In the genomic region with DNA sequence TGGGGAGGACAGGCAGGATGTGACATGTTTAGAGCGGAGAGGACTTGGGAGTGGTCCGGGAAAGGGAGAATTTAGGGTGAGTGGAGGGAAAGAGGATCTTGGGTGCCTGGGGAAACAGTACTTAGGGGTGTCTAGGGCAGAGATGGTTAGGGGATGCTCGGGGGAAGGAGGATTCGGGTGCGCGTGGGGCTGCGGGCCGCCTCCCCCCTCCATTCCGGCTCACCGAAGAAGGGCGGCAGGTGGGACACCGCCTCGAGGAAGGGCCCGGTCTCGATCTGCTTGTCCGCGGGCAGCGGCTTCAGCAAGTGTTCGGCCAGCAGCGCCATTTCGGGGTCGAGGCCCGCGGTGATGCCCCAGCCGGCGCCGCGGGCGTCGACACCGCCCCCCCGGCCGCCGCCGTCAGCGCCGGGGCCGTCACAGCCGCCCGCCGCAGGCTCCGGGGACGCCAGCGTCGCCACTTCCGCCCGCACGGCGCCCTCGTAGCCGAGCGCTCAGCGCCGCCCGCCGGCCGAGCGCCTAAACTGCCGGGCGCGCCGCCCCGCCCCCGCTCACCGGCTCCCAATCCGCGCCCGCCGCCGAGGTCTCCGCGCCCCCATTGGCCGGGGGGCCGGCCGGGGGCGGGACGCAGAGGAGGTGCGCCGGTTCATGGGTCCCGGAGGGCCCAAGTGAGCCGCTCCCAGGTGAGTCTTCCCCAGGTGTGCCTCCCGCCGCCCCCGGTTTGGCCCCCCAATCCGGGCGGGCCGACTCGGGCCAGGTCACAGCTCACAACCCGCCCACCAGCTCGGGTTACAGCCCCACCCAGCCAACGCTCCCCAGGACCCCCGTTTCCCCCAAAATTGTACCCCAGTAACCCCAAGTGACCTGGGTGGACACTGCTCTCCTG, we compare ENCODE assay signal across 8 cellular contexts. TPM values are rescaled to one million over a fixed set of nuclear protein-coding genes. Genes with fewer than 3 reads are reported as not detected.
DNase-seq lines count a peak whose midpoint lies in the region; ATAC-seq and TF ChIP-seq lines count a peak whose summit lies in the region.

A gene with protein sequence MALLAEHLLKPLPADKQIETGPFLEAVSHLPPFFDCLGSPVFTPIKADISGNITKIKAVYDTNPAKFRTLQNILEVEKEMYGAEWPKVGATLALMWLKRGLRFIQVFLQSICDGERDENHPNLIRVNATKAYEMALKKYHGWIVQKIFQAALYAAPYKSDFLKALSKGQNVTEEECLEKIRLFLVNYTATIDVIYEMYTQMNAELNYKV (minus strand): TSS at position 493 of the 883 bp plus-strand sequence. CDS start 167 bp downstream, at position 326.

- peak within 1 kb of the TSS; percentile 84 to 97 (median 94) for H3K4me3 Mint-ChIP-seq in naive thymus-derived CD4-positive, alpha-beta T cell
- H3K4me3 Mint-ChIP-seq in stimulated activated naive B cell treated with anti-CD40 and anti-IgM and Interleukin-4, amounts not matched to agents 10 μg/mL and 1 μg/mL and 100 μg/mL, for 72 hours, result peak within 1 kb of the TSS; percentile 96 to 98

- peaks cover 3 to 29% (median 15%) of the 10 kb centered on the region in 4 donors for H3K4me1 ChIP-seq in Peyer's patch
- H3K4me1 ChIP-seq in naive thymus-derived CD4-positive, alpha-beta T cell (ENCODE audit: control insufficient read depth in 2 of 2, insufficient read depth in 2 of 2, low read length in 2 of 2), result peaks cover 24 to 25% of the 10 kb centered on the region in 2 donors

- no peaks in the 10 kb centered on the region for H3K36me3 ChIP-seq in Peyer's patch
- peaks cover 0 to 4% (median 0%) of the 10 kb centered on the region in 3 experiments for H3K36me3 ChIP-seq in naive thymus-derived CD4-positive, alpha-beta T cell (ENCODE audit: control insufficient read depth in 2 of 3, insufficient read depth in 3 of 3, low read length in 3 of 3)

- H3K36me3 Mint-ChIP-seq in naive thymus-derived CD4-positive, alpha-beta T cell, result no peaks in the 10 kb centered on the region
- no peaks in the 10 kb centered on the region for H3K36me3 Mint-ChIP-seq in stimulated activated naive B cell treated with anti-CD40 and anti-IgM and Interleukin-4, amounts not matched to agents 10 μg/mL and 1 μg/mL and 100 μg/mL, for 72 hours

- intact Hi-C loops in naive thymus-derived CD4-positive, alpha-beta T cell (cut with micrococcal nuclease), result loop anchor here (1.0 to 10.0 kb wide), 18 partner anchors 20 to 1245 kb away; a partner anchor contains a TSS

- peak; percentile 67 for DNase-seq in DMS153 treated with DMSO at 0.1 percent for 48 hours (lab: John Stamatoyannopoulos, UW; ENCODE audit: unreplicated experiment)
- DNase-seq in Peyer's patch, result peak; percentile 84 to 93 (median 93)
- peak; percentile 91 for DNase-seq in activated T-helper 1 cell treated with Interleukin-2 at 50 U/mL for 16 hours (ENCODE audit: low read depth)
- peak; percentile 71 for DNase-seq in fibroblast of gingiva (ENCODE audit: low read depth)
- DNase-seq in naive thymus-derived CD4-positive, alpha-beta T cell, result peak; percentile 82 to 96 (median 94)
- peak; percentile 89 for DNase-seq in stimulated activated naive B cell treated with anti-CD40 and anti-IgM and Interleukin-4, amounts not matched to agents 10 μg/mL and 1 μg/mL and 100 μg/mL, for 72 hours

- H3K9me3 ChIP-seq in Peyer's patch, result no peaks in the 10 kb centered on the region
- no peaks in the 10 kb centered on the region for H3K9me3 ChIP-seq in naive thymus-derived CD4-positive, alpha-beta T cell (ENCODE audit: control insufficient read depth in 2 of 3, low read length in 3 of 3)

- CTCF ChIA-PET in naive thymus-derived CD4-positive, alpha-beta T cell (lab: Charles Lee), result interaction anchor here (1.0 to 1.5 kb wide), 3 partner anchors 26 to 75 kb away, joined by 3 to 9 read pairs (median 5); no protein-coding TSS in a partner anchor

- H3K9me3 Mint-ChIP-seq in naive thymus-derived CD4-positive, alpha-beta T cell, result peaks cover 0 to 2% (median 0%) of the 10 kb centered on the region in 11 donors
- no peaks in the 10 kb centered on the region for H3K9me3 Mint-ChIP-seq in stimulated activated naive B cell treated with anti-CD40 and anti-IgM and Interleukin-4, amounts not matched to agents 10 μg/mL and 1 μg/mL and 100 μg/mL, for 72 hours

- POLR2A ChIA-PET in naive thymus-derived CD4-positive, alpha-beta T cell (lab: Charles Lee), result interaction anchor here (0.6 to 1.2 kb wide), 4 partner anchors 12 to 75 kb away, joined by 3 to 5 read pairs (median 4); a partner anchor contains a TSS

- TF ChIP-seq RAD21 in Ishikawa (IDR thresholded peaks at IDR 0.05; ENCODE audit: low read depth), result peak; percentile 70; the same call in 1 of the 2 replicates

- H3K27me3 Mint-ChIP-seq in naive thymus-derived CD4-positive, alpha-beta T cell, result peaks cover 0 to 15% (median 0%) of the 10 kb centered on the region in 5 donors
- H3K27me3 Mint-ChIP-seq in stimulated activated naive B cell treated with anti-CD40 and anti-IgM and Interleukin-4, amounts not matched to agents 10 μg/mL and 1 μg/mL and 100 μg/mL, for 72 hours, result no peaks in the 10 kb centered on the region

- ATAC-seq in GM21528 (IDR thresholded peaks at IDR 0.05; ENCODE audit: low FRiP score, unreplicated experiment), result peak; percentile 93
- peak; percentile 98 for ATAC-seq in naive thymus-derived CD4-positive, alpha-beta T cell
- ATAC-seq in stimulated activated naive B cell treated with anti-CD40 and anti-IgM and Interleukin-4, amounts not matched to agents 10 μg/mL and 1 μg/mL and 100 μg/mL, for 72 hours (replicated peaks), result peak; percentile 92 to 94

- no peak for TF ChIP-seq EP300 in Ishikawa (IDR thresholded peaks at IDR 0.05; ENCODE audit: borderline replicate concordance)

- H3K4me1 Mint-ChIP-seq in naive thymus-derived CD4-positive, alpha-beta T cell, result peaks cover 27 to 54% (median 50%) of the 10 kb centered on the region in 7 donors
- H3K4me1 Mint-ChIP-seq in stimulated activated naive B cell treated with anti-CD40 and anti-IgM and Interleukin-4, amounts not matched to agents 10 μg/mL and 1 μg/mL and 100 μg/mL, for 72 hours, result peaks cover 47 to 58% of the 10 kb centered on the region in 2 donors

- peak within 1 kb of the TSS; percentile 75 to 88 (median 82) for H3K27ac ChIP-seq in Peyer's patch
- H3K27ac ChIP-seq in naive thymus-derived CD4-positive, alpha-beta T cell (ENCODE audit: low read depth, low read length), result peak within 1 kb of the TSS; percentile 88

- peak; percentile 27 to 99 (median 87) for TF ChIP-seq CTCF in Peyer's patch (IDR thresholded peaks at IDR 0.05)

- H3K27me3 ChIP-seq in Peyer's patch, result no peaks in the 10 kb centered on the region
- no peaks in the 10 kb centered on the region for H3K27me3 ChIP-seq in naive thymus-derived CD4-positive, alpha-beta T cell (ENCODE audit: control insufficient read depth in 2 of 2, insufficient read depth in 2 of 2, low read length in 2 of 2)

- H3K4me3 ChIP-seq in Peyer's patch, result peak within 1 kb of the TSS; percentile 68 to 93 (median 81)
- H3K4me3 ChIP-seq in naive thymus-derived CD4-positive, alpha-beta T cell (ENCODE audit: low read length), result peak within 1 kb of the TSS; percentile 92

- peak; percentile 34 to 50 for TF ChIP-seq POLR2A in Peyer's patch (IDR thresholded peaks at IDR 0.05)

- H3K27ac Mint-ChIP-seq in naive thymus-derived CD4-positive, alpha-beta T cell, result peak within 1 kb of the TSS; percentile 77 to 97 (median 90)
- peak within 1 kb of the TSS; percentile 94 for H3K27ac Mint-ChIP-seq in stimulated activated naive B cell treated with anti-CD40 and anti-IgM and Interleukin-4, amounts not matched to agents 10 μg/mL and 1 μg/mL and 100 μg/mL, for 72 hours

TF ChIP-seq in Ishikawa, 13 proteins besides CTCF, POLR2A, EP300 and RAD21:
- TF ChIP-seq YY1 (IDR thresholded peaks at IDR 0.05; ENCODE audit: low read depth) (0 out of 2 replicates have a peak, but pooled peaks have one; percentile 13), EGR1 (IDR thresholded peaks at IDR 0.05) (peak; percentile 43; the same call in 1 of the 2 replicates), TAF1 (IDR thresholded peaks at IDR 0.05; ENCODE audit: low read depth) (no peak)
- TF ChIP-seq, protein P1, sequence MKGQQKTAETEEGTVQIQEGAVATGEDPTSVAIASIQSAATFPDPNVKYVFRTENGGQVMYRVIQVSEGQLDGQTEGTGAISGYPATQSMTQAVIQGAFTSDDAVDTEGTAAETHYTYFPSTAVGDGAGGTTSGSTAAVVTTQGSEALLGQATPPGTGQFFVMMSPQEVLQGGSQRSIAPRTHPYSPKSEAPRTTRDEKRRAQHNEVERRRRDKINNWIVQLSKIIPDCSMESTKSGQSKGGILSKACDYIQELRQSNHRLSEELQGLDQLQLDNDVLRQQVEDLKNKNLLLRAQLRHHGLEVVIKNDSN (IDR thresholded peaks at IDR 0.05), result no peak
- TF ChIP-seq, protein P2, sequence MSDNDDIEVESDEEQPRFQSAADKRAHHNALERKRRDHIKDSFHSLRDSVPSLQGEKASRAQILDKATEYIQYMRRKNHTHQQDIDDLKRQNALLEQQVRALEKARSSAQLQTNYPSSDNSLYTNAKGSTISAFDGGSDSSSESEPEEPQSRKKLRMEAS (IDR thresholded peaks at IDR 0.05), result peak; percentile 54

RNA-seq across cellular contexts. Expression of the gene that starts here (rescaled TPM):
- 100 to 1,000 TPM in 3 of 4 donors, 10 to 100 TPM in 1; 27.2 to 149 (median 141) TPM for total RNA-seq in Peyer's patch
- 10 to 100 TPM; 19.2 to 36.2 (median 22.1) TPM for total RNA-seq in naive thymus-derived CD4-positive, alpha-beta T cell
- 10 to 100 TPM; 30.0 to 35.2 TPM for polyA plus RNA-seq in naive thymus-derived CD4-positive, alpha-beta T cell

Comparison
In these comparisons a context has a peak if more than half of its experiments do, and no peak if none do; other contexts are left out.
1. Peak in every context shown above with its lines: DNase-seq, ATAC-seq, H3K4me3 ChIP-seq and H3K27ac ChIP-seq.